Comparison of ENCODE assay signal across 8 cellular contexts in the genomic region with DNA sequence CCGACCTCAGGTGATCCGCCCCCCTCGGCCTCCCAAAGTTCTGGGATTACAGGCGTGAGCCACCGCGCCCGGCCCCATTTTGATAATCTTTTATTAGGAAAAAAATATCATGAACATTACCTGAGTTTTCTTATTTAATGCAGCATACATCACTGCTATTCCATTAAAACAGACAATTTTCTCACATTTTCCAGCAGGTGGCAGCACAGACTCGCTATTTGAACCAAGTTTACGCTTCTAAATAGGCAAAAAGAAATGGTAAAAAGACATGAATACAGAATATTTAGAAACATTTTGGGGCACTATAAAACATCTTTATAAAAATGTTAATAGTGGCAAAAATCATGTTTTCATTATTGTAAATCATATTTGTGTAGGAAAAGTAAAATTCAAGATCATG.
A peak's percentile ranks its signal among the peaks of the same experiment; 100 is the strongest.
DNase-seq lines count a peak whose midpoint lies in the region; ATAC-seq and TF ChIP-seq lines count a peak whose summit lies in the region.

No MANE protein-coding gene starts in this region.

- H3K79me2 ChIP-seq in OCI-LY1 (ENCODE audit: insufficient read depth, low read length): no peaks in the 10 kb centered on the region

- no peak overlapping the region for H3K27ac ChIP-seq in AG04450 (ENCODE audit: low read depth, low read length)
- H3K27ac ChIP-seq in OCI-LY1 (ENCODE audit: low read depth, low read length, poor library complexity, severe bottlenecking): no peak overlapping the region
- no peak overlapping the region for H3K27ac ChIP-seq in thoracic aorta

- H3K9me3 Mint-ChIP-seq in brain: peaks cover 0 to 13% (median 2%) of the 10 kb centered on the region in 5 experiments

- no peaks in the 10 kb centered on the region for H3K27me3 ChIP-seq in AG04450 (ENCODE audit: control insufficient read depth, insufficient read depth, low read length)
- no peaks in the 10 kb centered on the region; the same call in 1 of the 2 replicates for H3K27me3 ChIP-seq in OCI-LY1 (ENCODE audit: insufficient read depth, low read length)
- no peaks in the 10 kb centered on the region for H3K27me3 ChIP-seq in thoracic aorta (replicated peaks; ENCODE audit: insufficient read depth)

- H3K4me3 Mint-ChIP-seq in brain: no peak overlapping the region

- H3K4me1 ChIP-seq in OCI-LY1 (ENCODE audit: insufficient read depth, low read length, severe bottlenecking) (no peaks in the 10 kb centered on the region), thoracic aorta (ENCODE audit: control insufficient read depth in 1 of 2, low read depth in 2 of 2) (no peaks in the 10 kb centered on the region)

- CTCF ChIA-PET in AG04450 (lab: Charles Lee): interaction anchor here (0.8 to 3.9 kb wide), 19 partner anchors 11 to 969 kb away, joined by 3 to 27 read pairs (median 5); no protein-coding TSS in a partner anchor

- H3K4me2 ChIP-seq in OCI-LY1 (ENCODE audit: low read length): no peak overlapping the region

- no peaks in the 10 kb centered on the region for H3F3A ChIP-seq in OCI-LY1 (ENCODE audit: insufficient read depth, low read length)

- no peaks in the 10 kb centered on the region for H3K36me3 ChIP-seq in OCI-LY1 (ENCODE audit: insufficient read depth, low read length)
- no peaks in the 10 kb centered on the region for H3K36me3 ChIP-seq in thoracic aorta

- H3K9me3 ChIP-seq in AG04450 (ENCODE audit: control insufficient read depth, insufficient read depth, low read length) (peaks cover 6% of the 10 kb centered on the region; the same call in 1 of the 2 replicates), OCI-LY1 (ENCODE audit: low read length) (no peaks in the 10 kb centered on the region), thoracic aorta (no peaks in the 10 kb centered on the region)

- POLR2A ChIA-PET in AG04450 (lab: Yijun Ruan, JAX): no interaction called here

- H3K27ac Mint-ChIP-seq in brain: no peak overlapping the region

- no peaks in the 10 kb centered on the region for H4K20me1 ChIP-seq in OCI-LY1 (ENCODE audit: insufficient read depth, low read length)

- peak; percentile 43 for DNase-seq in AG04450 (ENCODE audit: low read depth, low spot score)
- DNase-seq in GM04504 (ENCODE audit: low read depth): peak; percentile 17
- peak; percentile 86 for DNase-seq in left kidney (ENCODE audit: low read depth, low spot score)
- no peak for DNase-seq in thoracic aorta (ENCODE audit: low spot score)

- H3K4me3 ChIP-seq in AG04450 (ENCODE audit: low read depth, low read length) (no peak overlapping the region), OCI-LY1 (ENCODE audit: low read depth, low read length, poor library complexity, severe bottlenecking) (no peak overlapping the region), thoracic aorta (no peak overlapping the region)

- H3K9me2 ChIP-seq in OCI-LY1 (ENCODE audit: low read depth, low read length): no peaks in the 10 kb centered on the region

- no peak overlapping the region for H3K9ac ChIP-seq in OCI-LY1 (ENCODE audit: low read length)

- H2AFZ ChIP-seq in OCI-LY1 (ENCODE audit: low read length): no peak overlapping the region

- peak; percentile 61 for TF ChIP-seq CTCF in AG04450 (IDR thresholded peaks at IDR 0.05; ENCODE audit: low read depth, low read length)
- peak; percentile 89 for TF ChIP-seq CTCF in OCI-LY1 (IDR thresholded peaks at IDR 0.05; ENCODE audit: low read length)
- peak; percentile 84 to 85 for TF ChIP-seq CTCF in brain (conservative IDR thresholded peaks at IDR 0.05)
- peak; percentile 42 for TF ChIP-seq CTCF in thoracic aorta (IDR thresholded peaks at IDR 0.05)

- peak; percentile 80 for ATAC-seq in HG03378 (IDR thresholded peaks at IDR 0.05; ENCODE audit: unreplicated experiment)
- ATAC-seq in thoracic aorta (ENCODE audit: insufficient number of reproducible peaks, low FRiP score, low read depth): no peak
- no peak for ATAC-seq in HG03175 (IDR thresholded peaks at IDR 0.05; ENCODE audit: unreplicated experiment)

- H3K27me3 Mint-ChIP-seq in brain: no peaks in the 10 kb centered on the region

- no peaks in the 10 kb centered on the region for H3K4me1 Mint-ChIP-seq in brain

- H3K36me3 Mint-ChIP-seq in brain: no peaks in the 10 kb centered on the region
